22 cellular contexts compared by ENCODE assay signal in the genomic region with DNA sequence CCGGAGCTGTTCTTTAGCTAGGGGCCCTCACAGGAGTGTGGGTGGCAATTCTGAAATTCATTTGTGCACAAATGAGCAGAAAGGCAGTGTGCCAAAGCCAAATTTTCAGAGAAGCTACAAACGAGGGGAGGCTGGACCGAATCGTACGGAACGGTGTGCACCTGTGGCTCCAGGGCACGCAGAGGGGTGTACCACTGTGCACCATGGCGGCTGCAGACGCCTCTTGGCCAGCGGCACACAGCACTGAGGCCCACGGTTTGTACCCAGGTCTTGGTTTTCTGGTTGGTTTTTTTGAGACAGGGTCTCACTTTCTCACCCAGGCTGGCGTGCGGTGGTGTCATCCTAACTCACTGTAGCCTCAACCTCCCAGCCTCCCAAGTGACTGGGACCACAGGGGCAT. TPM values are rescaled to one million over a fixed set of nuclear protein-coding genes. Genes with fewer than 3 reads are reported as not detected.
"Had no signal": no experiment of that assay in that cellular context is flagged by ENCODE, and none has a peak within 500 bp of the region (broad histone marks: within the 10 kb centered on the region; RNA-seq: fewer than 3 reads in every experiment).

No MANE protein-coding gene starts in this region.

- H3K4me3 Mint-ChIP-seq: activated CD4-positive, alpha-beta memory T cell treated with anti-CD3 and anti-CD28 coated beads, Interleukin-2, amount 10 ng/mL, durations not matched to agents 7 days and 5 days; activated CD8-positive, alpha-beta memory T cell treated with anti-CD3 and anti-CD28 coated beads, Interleukin-2, amount 10 ng/mL, durations not matched to agents 7 days and 5 days; activated naive CD8-positive, alpha-beta T cell; naive thymus-derived CD4-positive, alpha-beta T cell; neural progenitor cell; stimulated activated effector memory CD8-positive, alpha-beta T cell treated with anti-CD3 and anti-CD28 coated beads, Interleukin-12 subunit alpha, Interleukin-12 subunit beta, amount 100 ng/mL, for 72 hours had no signal

- H3K4me1 ChIP-seq: neural progenitor cell, psoas muscle had no signal

- H3K9me3 ChIP-seq: ovary, psoas muscle, stomach, vagina had no signal

- H3K27me3 ChIP-seq: neural progenitor cell, ovary, vagina had no signal

- H3K9me3 Mint-ChIP-seq: activated CD4-positive, alpha-beta memory T cell treated with anti-CD3 and anti-CD28 coated beads, Interleukin-2, amount 10 ng/mL, durations not matched to agents 7 days and 5 days; naive thymus-derived CD4-positive, alpha-beta T cell; neural progenitor cell; stimulated activated effector memory CD8-positive, alpha-beta T cell treated with anti-CD3 and anti-CD28 coated beads, Interleukin-12 subunit alpha, Interleukin-12 subunit beta, amount 100 ng/mL, for 72 hours had no signal

- H3K27ac ChIP-seq: neural progenitor cell, ovary, psoas muscle, stomach, vagina had no signal

- H3K36me3 Mint-ChIP-seq: activated naive CD8-positive, alpha-beta T cell had no signal

- H3K4me2 ChIP-seq: neural progenitor cell, smooth muscle cell had no signal

- H3K9ac ChIP-seq: neural progenitor cell had no signal

- H3K27me3 Mint-ChIP-seq: activated CD4-positive, alpha-beta memory T cell treated with anti-CD3 and anti-CD28 coated beads, Interleukin-2, amount 10 ng/mL, durations not matched to agents 7 days and 5 days; activated CD8-positive, alpha-beta memory T cell treated with anti-CD3 and anti-CD28 coated beads, Interleukin-2, amount 10 ng/mL, durations not matched to agents 7 days and 5 days; activated naive CD8-positive, alpha-beta T cell; naive thymus-derived CD4-positive, alpha-beta T cell had no signal

- DNase-seq: activated CD4-positive, alpha-beta memory T cell treated with anti-CD3 and anti-CD28 coated beads, Interleukin-2, amount 10 ng/mL, durations not matched to agents 7 days and 5 days; activated CD4-positive, alpha-beta T cell treated with anti-CD3 and anti-CD28 coated beads for 48 hours; activated CD4-positive, CD25-positive, alpha-beta regulatory T cell; activated CD8-positive, alpha-beta memory T cell treated with anti-CD3 and anti-CD28 coated beads, Interleukin-2, amount 10 ng/mL, durations not matched to agents 7 days and 5 days; amniotic stem cell; effector CD4-positive, alpha-beta T cell; left cardiac atrium; naive thymus-derived CD4-positive, alpha-beta T cell; ovary; psoas muscle; stimulated activated CD4-positive, alpha-beta T cell treated with anti-CD3 and anti-CD28 coated beads, Interleukin-4, amount 100 ng/mL, for 1 hour; stomach; T1000; trophoblast cell had no signal

- H3K27ac Mint-ChIP-seq: activated CD4-positive, alpha-beta memory T cell treated with anti-CD3 and anti-CD28 coated beads, Interleukin-2, amount 10 ng/mL, durations not matched to agents 7 days and 5 days; activated CD8-positive, alpha-beta memory T cell treated with anti-CD3 and anti-CD28 coated beads, Interleukin-2, amount 10 ng/mL, durations not matched to agents 7 days and 5 days; neural progenitor cell; stimulated activated effector memory CD8-positive, alpha-beta T cell treated with anti-CD3 and anti-CD28 coated beads, Interleukin-12 subunit alpha, Interleukin-12 subunit beta, amount 100 ng/mL, for 72 hours had no signal

- ATAC-seq: activated CD8-positive, alpha-beta memory T cell treated with anti-CD3 and anti-CD28 coated beads, Interleukin-2, amount 10 ng/mL, durations not matched to agents 7 days and 5 days; left cardiac atrium; naive thymus-derived CD4-positive, alpha-beta T cell; psoas muscle; sciatic nerve; stimulated activated effector memory CD8-positive, alpha-beta T cell treated with anti-CD3 and anti-CD28 coated beads, Interleukin-12 subunit alpha, Interleukin-12 subunit beta, amount 100 ng/mL, for 72 hours had no signal

- H3K4me3 ChIP-seq: neural progenitor cell, ovary, psoas muscle, smooth muscle cell, stomach, vagina had no signal

- H2AFZ ChIP-seq: neural progenitor cell had no signal

- H3K36me3 ChIP-seq: neural progenitor cell, ovary had no signal

RNA-seq across cellular contexts. Expression of gene DPEP1, which starts 29.1 kb away (rescaled TPM):
- total RNA-seq: activated CD4-positive, alpha-beta memory T cell treated with anti-CD3 and anti-CD28 coated beads, Interleukin-2, amount 10 ng/mL, durations not matched to agents 7 days and 5 days; activated CD8-positive, alpha-beta memory T cell treated with anti-CD3 and anti-CD28 coated beads, Interleukin-2, amount 10 ng/mL, durations not matched to agents 7 days and 5 days; fibroblast of villous mesenchyme; left cardiac atrium; naive thymus-derived CD4-positive, alpha-beta T cell; psoas muscle; sciatic nerve; smooth muscle cell; T-helper 1 cell treated with Interleukin-12 subunit alpha and Interleukin-12 subunit beta and Interleukin-4 antibody, amounts not matched to agents 30 ng/mL and 1 ng/mL, for 36 hours; vagina had no signal
- polyA plus RNA-seq: naive thymus-derived CD4-positive, alpha-beta T cell; smooth muscle cell had no signal
